In genomic region chr6:129875610-129876515, GRCh38 we compare ENCODE assay signal across 11 cellular contexts. TPM values are rescaled to one million over a fixed set of nuclear protein-coding genes. Genes with fewer than 3 reads are reported as not detected.
DNase-seq lines count a peak whose midpoint lies in the region; ATAC-seq and TF ChIP-seq lines count a peak whose summit lies in the region.
"Had no signal": no experiment of that assay in that cellular context is flagged by ENCODE, and none has a peak within 500 bp of the region (broad histone marks: within the 10 kb centered on the region; RNA-seq: fewer than 3 reads in every experiment).

No MANE protein-coding gene starts in this region.

- H4K20me1 ChIP-seq in GM23248 (ENCODE audit: insufficient read depth): no peaks in the 10 kb centered on the region

- peak overlapping the region; percentile 41 for H3K27ac Mint-ChIP-seq in activated T-cell treated with anti-CD3 and anti-CD28 coated beads, Interleukin-2, amount 50 U/mL, for 24 hours

- in situ Hi-C loops in GM23248 (cut with MboI): no loop called here

- no peaks in the 10 kb centered on the region for H3K4me1 ChIP-seq in GM23248 (ENCODE audit: insufficient read depth)

- peaks cover 18% of the 10 kb centered on the region for H3K4me1 Mint-ChIP-seq in activated T-cell treated with anti-CD3 and anti-CD28 coated beads, Interleukin-2, amount 50 U/mL, for 24 hours (ENCODE audit: low read depth)

- DNase-seq in activated T-cell treated with anti-CD3 and anti-CD28 coated beads, Interleukin-2, amount 50 U/mL, for 24 hours: no peak
- no peak for DNase-seq in activated T-cell treated with anti-CD3 and anti-CD28 coated beads, Interleukin-2, amount 50 U/mL, for 48 hours
- DNase-seq in stimulated activated naive CD8-positive, alpha-beta T cell treated with anti-CD3 and anti-CD28 coated beads, Interleukin-15, Interleukin-2, amounts not matched to agents 100 U/mL and 50 U/mL, for 24 hours: no peak
- DNase-seq in GM23248: no peak
- no peak for DNase-seq in GM10248 (ENCODE audit: extremely low spot score)
- DNase-seq in activated CD4-positive, alpha-beta T cell treated with anti-CD3 and anti-CD28 coated beads, Interleukin-2, amount 50 U/mL, for 48 hours: no peak
- DNase-seq: GOT3, NCI-H2081 treated with DMSO at 0.1 percent for 48 hours had no signal

- no peaks in the 10 kb centered on the region for H3K36me3 Mint-ChIP-seq in activated T-cell treated with anti-CD3 and anti-CD28 coated beads, Interleukin-2, amount 50 U/mL, for 24 hours (ENCODE audit: low read depth)

- no peaks in the 10 kb centered on the region for H3K36me3 ChIP-seq in GM23248 (ENCODE audit: low read depth)

- POLR2A ChIA-PET in GM10248 (lab: Yijun Ruan, JAX): no interaction called here

- peaks cover 2% of the 10 kb centered on the region for H3K27me3 Mint-ChIP-seq in activated T-cell treated with anti-CD3 and anti-CD28 coated beads, Interleukin-2, amount 50 U/mL, for 24 hours

- WGBS in GM23248 (ENCODE audit: low coverage in 1 of 2, low lambda C conversion rate in 2 of 2, missing lambda C conversion rate in 2 of 2), 2 experiments: 94 to 96% methylated on average over 6 of the region's 6 CpGs

- no peaks in the 10 kb centered on the region for H3K27me3 ChIP-seq in GM23248 (replicated peaks; ENCODE audit: insufficient read depth)

- CTCF ChIA-PET in GM10248 (lab: Yijun Ruan, JAX): interaction anchor here (0.9 to 2.3 kb wide), 7 partner anchors 9 to 145 kb away, joined by 3 to 6 read pairs (median 3); no protein-coding TSS in a partner anchor

- no peak overlapping the region for H2AFZ ChIP-seq in GM23248

- no peak for TF ChIP-seq CTCF in GM10248 (IDR thresholded peaks at IDR 0.05; ENCODE audit: control extremely low read depth, extremely low read depth, low read depth, missing control alignments)

- no peak overlapping the region for H3K9ac ChIP-seq in GM23248

- H3K4me2 ChIP-seq in GM23248 (ENCODE audit: unreplicated experiment): no peak overlapping the region

- H3K79me2 ChIP-seq in GM23248 (ENCODE audit: insufficient read depth): no peaks in the 10 kb centered on the region

- no peak overlapping the region for H3K4me3 ChIP-seq in GM23248

- no peaks in the 10 kb centered on the region for H3K9me3 ChIP-seq in GM23248 (ENCODE audit: low read depth)

- H3K27ac ChIP-seq in GM23248: no peak overlapping the region

- H3K9me3 Mint-ChIP-seq in activated T-cell treated with anti-CD3 and anti-CD28 coated beads, Interleukin-2, amount 50 U/mL, for 24 hours: peaks cover 8% of the 10 kb centered on the region

- H3K9me2 ChIP-seq in GM23248 (ENCODE audit: insufficient read depth): no peaks in the 10 kb centered on the region

- peak overlapping the region; percentile 26 for H3K4me3 Mint-ChIP-seq in activated T-cell treated with anti-CD3 and anti-CD28 coated beads, Interleukin-2, amount 50 U/mL, for 24 hours

- ATAC-seq in HG02610 (IDR thresholded peaks at IDR 0.05; ENCODE audit: unreplicated experiment): peak; percentile 81
- ATAC-seq in HG03571 (IDR thresholded peaks at IDR 0.05; ENCODE audit: unreplicated experiment): peak; percentile 83
- ATAC-seq in stimulated activated naive CD8-positive, alpha-beta T cell treated with anti-CD3 and anti-CD28 coated beads, Interleukin-15, Interleukin-2, amounts not matched to agents 100 U/mL and 50 U/mL, for 24 hours: peak; percentile 57

- H3F3A ChIP-seq in GM23248 (ENCODE audit: insufficient read depth): no peaks in the 10 kb centered on the region

RNA-seq across cellular contexts. Expression of gene TMEM244, which starts 14.7 kb away (rescaled TPM):
- not detected in 2 replicates for total RNA-seq in GM23248 (2014; rRNA removed; shearing (Covaris generic))
- polyA plus RNA-seq in GM23248 (2016; fragmentation: Nextera tagmentation; extraction: Ambion mirVana): not detected in 2 replicates
- total RNA-seq: pulmonary artery endothelial cell had no signal
